In genomic region chr7:45717537-45718235, GRCh38 we compare ENCODE assay signal across 13 cellular contexts.
DNase-seq lines count a peak whose midpoint lies in the region; ATAC-seq and TF ChIP-seq lines count a peak whose summit lies in the region.
"Had no signal": no experiment of that assay in that cellular context is flagged by ENCODE, and none has a peak within 500 bp of the region (broad histone marks: within the 10 kb centered on the region; RNA-seq: fewer than 3 reads in every experiment).

No MANE protein-coding gene starts in this region.

- no peak for TF ChIP-seq POLR2A in NB4 (IDR thresholded peaks at IDR 0.05; ENCODE audit: extremely low read depth, insufficient read length)
- TF ChIP-seq POLR2A in esophagus muscularis mucosa (IDR thresholded peaks at IDR 0.05; ENCODE audit: low read depth) = no peak

- H3K4me1 ChIP-seq in esophagus muscularis mucosa (no peaks in the 10 kb centered on the region), upper lobe of right lung (no peaks in the 10 kb centered on the region)

- H3K36me3 ChIP-seq in esophagus muscularis mucosa (peaks cover 0 to 4% (median 0%) of the 10 kb centered on the region in 4 donors), upper lobe of right lung (peaks cover 4% of the 10 kb centered on the region)

- TF ChIP-seq CTCF in NB4 (IDR thresholded peaks at IDR 0.05; ENCODE audit: low read depth, low read length) (no peak), esophagus muscularis mucosa (IDR thresholded peaks at IDR 0.05) (no peak), upper lobe of right lung (IDR thresholded peaks at IDR 0.05) (no peak)

- ATAC-seq in upper lobe of right lung (no peak), left colon (no peak)

- H3K27ac ChIP-seq in esophagus muscularis mucosa (replicated peaks in 1 of 4) (no peak overlapping the region), upper lobe of right lung (no peak overlapping the region)
- H3K27ac ChIP-seq: PC-9 had no signal

- H3K9me3 ChIP-seq in esophagus muscularis mucosa = no peaks in the 10 kb centered on the region
- no peaks in the 10 kb centered on the region for H3K9me3 ChIP-seq in upper lobe of right lung

- H3K27me3 ChIP-seq in esophagus muscularis mucosa = no peaks in the 10 kb centered on the region
- no peaks in the 10 kb centered on the region for H3K27me3 ChIP-seq in upper lobe of right lung

- H3K4me3 ChIP-seq in NB4 (ENCODE audit: low read depth, low read length) = peak overlapping the region; percentile 12
- no peak overlapping the region for H3K4me3 ChIP-seq in esophagus muscularis mucosa
- no peak overlapping the region for H3K4me3 ChIP-seq in upper lobe of right lung
- H3K4me3 ChIP-seq: PC-9 had no signal

- WGBS in esophagus muscularis mucosa = 72% methylated on average over 16 of the region's 17 CpGs

- peak; percentile 57 for DNase-seq in activated effector memory CD4-positive, alpha-beta T cell treated with anti-CD3 and anti-CD28 coated beads, Interleukin-2, amount 50 U/mL, for 16 hours
- DNase-seq in activated effector memory CD4-positive, alpha-beta T cell treated with Interleukin-2 at 50 U/mL for 16 hours = no peak
- DNase-seq in NB4 (ENCODE audit: low read depth) (peak; percentile 93), esophagus muscularis mucosa (ENCODE audit: extremely low spot score) (peak; percentile 88), upper lobe of right lung (peak; percentile 52), AML-193 (lab: John Stamatoyannopoulos, UW) (no peak), left colon (no peak)
- DNase-seq in stimulated activated CD4-positive, alpha-beta T cell treated with anti-CD3 and anti-CD28 coated beads, Interleukin-2, amount 100 ng/mL, for 24 hours = no peak
- DNase-seq: CD4-positive, CD25-positive, alpha-beta regulatory T cell; KBM-7; NCI-H187; NCI-H69; PC-9 had no signal

- TF ChIP-seq EP300 in esophagus muscularis mucosa (IDR thresholded peaks at IDR 0.05) = no peak

- intact Hi-C loops in esophagus muscularis mucosa (cut with DNase I) (no loop called here), upper lobe of right lung (cut with DNase I) (no loop called here), left colon (cut with DNase I, micrococcal nuclease) (no loop called here)

Comparison
In these comparisons a context has a peak if more than half of its experiments do, and no peak if none do; other contexts are left out.
1. DNase-seq: peak in activated effector memory CD4-positive, alpha-beta T cell treated with anti-CD3 and anti-CD28 coated beads, Interleukin-2, amount 50 U/mL, for 16 hours (single experiment), NB4 (single experiment), esophagus muscularis mucosa (single experiment) and upper lobe of right lung (single experiment); none in activated effector memory CD4-positive, alpha-beta T cell treated with Interleukin-2 at 50 U/mL for 16 hours (single experiment), AML-193 (0 of 2), stimulated activated CD4-positive, alpha-beta T cell treated with anti-CD3 and anti-CD28 coated beads, Interleukin-2, amount 100 ng/mL, for 24 hours (0 of 2) and left colon (0 of 2).